Comparison of ENCODE assay signal across 18 cellular contexts in genomic region chr2:206328979-206329378, GRCh38.
"Had no signal": no experiment of that assay in that cellular context is flagged by ENCODE, and none has a peak within 500 bp of the region (broad histone marks: within the 10 kb centered on the region; RNA-seq: fewer than 3 reads in every experiment).

No MANE protein-coding gene starts in this region.

- H3K36me3 Mint-ChIP-seq: natural killer cell treated with Interleukin-12 subunit alpha and Interleukin-12 subunit beta and Interleukin-15 and Interleukin-18, amount 100 ng/mL, for 72 hours had no signal

- H3K27ac Mint-ChIP-seq: activated CD4-positive, alpha-beta T cell treated with anti-CD3 and anti-CD28 coated beads, Interleukin-2, amount 10 ng/mL, durations not matched to agents 7 days and 5 days; activated naive CD8-positive, alpha-beta T cell treated with anti-CD3 and anti-CD28 coated beads, Interleukin-2, amount 50 U/mL, for 24 hours; activated T-helper 17 cell treated with anti-CD3 and anti-CD28 coated beads, Interleukin-2, amount 50 U/mL, for 72 hours; effector memory CD8-positive, alpha-beta T cell; natural killer cell treated with Interleukin-12 subunit alpha and Interleukin-12 subunit beta and Interleukin-15 and Interleukin-18, amount 100 ng/mL, for 72 hours; T-helper 2 cell treated with Interferon-gamma antibody and Interleukin-4, amounts not matched to agents 5 μg/mL and 100 μg/mL, for 36 hours had no signal

- H3K4me3 Mint-ChIP-seq: activated CD4-positive, alpha-beta T cell treated with anti-CD3 and anti-CD28 coated beads, Interleukin-2, amount 10 ng/mL, durations not matched to agents 7 days and 5 days; activated naive CD8-positive, alpha-beta T cell treated with anti-CD3 and anti-CD28 coated beads, Interleukin-2, amount 50 U/mL, for 24 hours; activated T-helper 17 cell treated with anti-CD3 and anti-CD28 coated beads, Interleukin-2, amount 50 U/mL, for 72 hours; effector memory CD8-positive, alpha-beta T cell; natural killer cell treated with Interleukin-12 subunit alpha and Interleukin-12 subunit beta and Interleukin-15 and Interleukin-18, amount 100 ng/mL, for 72 hours; T-helper 2 cell treated with Interferon-gamma antibody and Interleukin-4, amounts not matched to agents 5 μg/mL and 100 μg/mL, for 36 hours had no signal

- H3K9me3 ChIP-seq: breast epithelium, gastroesophageal sphincter, stomach had no signal

- H3K27me3 Mint-ChIP-seq: activated CD4-positive, alpha-beta T cell treated with anti-CD3 and anti-CD28 coated beads, Interleukin-2, amount 10 ng/mL, durations not matched to agents 7 days and 5 days; natural killer cell treated with Interleukin-12 subunit alpha and Interleukin-12 subunit beta and Interleukin-15 and Interleukin-18, amount 100 ng/mL, for 72 hours had no signal

- H3K9me3 Mint-ChIP-seq: activated CD4-positive, alpha-beta T cell treated with anti-CD3 and anti-CD28 coated beads, Interleukin-2, amount 10 ng/mL, durations not matched to agents 7 days and 5 days; effector memory CD8-positive, alpha-beta T cell; natural killer cell treated with Interleukin-12 subunit alpha and Interleukin-12 subunit beta and Interleukin-15 and Interleukin-18, amount 100 ng/mL, for 72 hours; T-helper 2 cell treated with Interferon-gamma antibody and Interleukin-4, amounts not matched to agents 5 μg/mL and 100 μg/mL, for 36 hours had no signal

- H3K27ac ChIP-seq: breast epithelium, gastroesophageal sphincter, stomach had no signal

- H3K36me3 ChIP-seq: breast epithelium, gastroesophageal sphincter, stomach had no signal

- H3K27me3 ChIP-seq: breast epithelium, gastroesophageal sphincter, stomach had no signal

- H3K4me3 ChIP-seq: breast epithelium, gastroesophageal sphincter, stomach had no signal

- DNase-seq: activated CD4-positive, alpha-beta T cell treated with anti-CD3 and anti-CD28 coated beads, Interleukin-2, amount 10 ng/mL, durations not matched to agents 7 days and 5 days; activated naive CD4-positive, alpha-beta T cell treated with Interleukin-2 at 50 U/mL for 16 hours; activated naive CD8-positive, alpha-beta T cell treated with anti-CD3 and anti-CD28 coated beads, Interleukin-2, amount 50 U/mL, for 24 hours; activated T-cell treated with anti-CD3 and anti-CD28 coated beads for 4 hours; aorta; cerebellar nuclear complex; effector memory CD8-positive, alpha-beta T cell; kidney glomerular epithelial cell; left ventricle myocardium superior; mesenchymal stem cell; stimulated activated CD4-positive, alpha-beta T cell treated with anti-CD3 and anti-CD28 coated beads, Interleukin-1b, Interleukin-23, amount 100 ng/mL, for 48 hours; stomach; SW 1271 had no signal

- ATAC-seq: activated naive CD8-positive, alpha-beta T cell treated with anti-CD3 and anti-CD28 coated beads, Interleukin-2, amount 50 U/mL, for 24 hours; activated T-helper 17 cell treated with anti-CD3 and anti-CD28 coated beads, Interleukin-2, amount 50 U/mL, for 72 hours; effector memory CD8-positive, alpha-beta T cell; gastroesophageal sphincter; left ventricle myocardium superior; natural killer cell treated with Interleukin-12 subunit alpha and Interleukin-12 subunit beta and Interleukin-15 and Interleukin-18, amount 100 ng/mL, for 72 hours had no signal

- H3K4me1 Mint-ChIP-seq: activated CD4-positive, alpha-beta T cell treated with anti-CD3 and anti-CD28 coated beads, Interleukin-2, amount 10 ng/mL, durations not matched to agents 7 days and 5 days; activated naive CD8-positive, alpha-beta T cell treated with anti-CD3 and anti-CD28 coated beads, Interleukin-2, amount 50 U/mL, for 24 hours; activated T-helper 17 cell treated with anti-CD3 and anti-CD28 coated beads, Interleukin-2, amount 50 U/mL, for 72 hours had no signal

- H3K4me1 ChIP-seq: breast epithelium, gastroesophageal sphincter, stomach had no signal
